Comparison of ENCODE assay signal across 13 cellular contexts in genomic region chr6:30774701-30775100, GRCh38.
"Had no signal": no experiment of that assay in that cellular context is flagged by ENCODE, and none has a peak within 500 bp of the region (broad histone marks: within the 10 kb centered on the region; RNA-seq: fewer than 3 reads in every experiment).

No MANE protein-coding gene starts in this region.

- H3K27me3 Mint-ChIP-seq: effector memory CD8-positive, alpha-beta T cell had no signal

- H3K27me3 ChIP-seq: uterus had no signal

- H3K27ac ChIP-seq: lower lobe of right lung had no signal

- H3K4me3 Mint-ChIP-seq: effector memory CD8-positive, alpha-beta T cell; natural killer cell; T-helper 2 cell treated with Interferon-gamma antibody and Interleukin-4, amounts not matched to agents 5 μg/mL and 100 μg/mL, for 36 hours had no signal

- H3K36me3 ChIP-seq: lower lobe of right lung, uterus had no signal

- H3K27ac Mint-ChIP-seq: effector memory CD8-positive, alpha-beta T cell; natural killer cell; T-helper 2 cell treated with Interferon-gamma antibody and Interleukin-4, amounts not matched to agents 5 μg/mL and 100 μg/mL, for 36 hours had no signal

- H3K9me3 Mint-ChIP-seq: effector memory CD8-positive, alpha-beta T cell; natural killer cell; T-helper 2 cell treated with Interferon-gamma antibody and Interleukin-4, amounts not matched to agents 5 μg/mL and 100 μg/mL, for 36 hours had no signal

- H3K4me3 ChIP-seq: lower lobe of right lung, uterus had no signal

- H3K9me3 ChIP-seq: lower lobe of right lung, uterus had no signal

- ATAC-seq: activated CD4-positive, CD25-positive, alpha-beta regulatory T cell treated with anti-CD3 and anti-CD28 coated beads, Interleukin-2, amount 50 U/mL, for 24 hours; effector memory CD8-positive, alpha-beta T cell; lower lobe of right lung; natural killer cell had no signal

- H3K36me3 Mint-ChIP-seq: natural killer cell had no signal

- DNase-seq: activated CD4-positive, alpha-beta T cell treated with anti-CD3 and anti-CD28 coated beads, Interleukin-2, amount 50 U/mL, for 48 hours; activated gamma-delta T cell treated with Interleukin-2 at 50 U/mL for 16 hours; activated T-cell treated with anti-CD3 and anti-CD28 coated beads, Interleukin-2, amount 50 U/mL, for 48 hours; caudate nucleus; cortex of kidney; effector memory CD8-positive, alpha-beta T cell; erythroblast; lower lobe of right lung; natural killer cell; stimulated activated CD4-positive, alpha-beta T cell treated with anti-CD3 and anti-CD28 coated beads, Interleukin-15, amount 100 ng/mL, for 24 hours; uterus had no signal
